Comparison of ENCODE assay signal across 1 cellular context in genomic region chr2:231387904-231388724, GRCh38.
TF ChIP-seq lines count a peak whose summit lies in the region.

No MANE protein-coding gene starts in this region.

TF ChIP-seq in HepG2, 621 proteins besides CTCF, POLR2A, EP300 and RAD21 (continued from another document and continues in another):
- TF ChIP-seq TIGD3 (CRISPR knock-in tag; IDR thresholded peaks at IDR 0.05; ENCODE audit: borderline replicate concordance) = no peak
- no peak for TF ChIP-seq DR1 (CRISPR knock-in tag; IDR thresholded peaks at IDR 0.05)
- no peak for TF ChIP-seq JUNB (CRISPR knock-in tag; IDR thresholded peaks at IDR 0.05; ENCODE audit: borderline replicate concordance)
- TF ChIP-seq PAX8 (CRISPR knock-in tag; IDR thresholded peaks at IDR 0.05; ENCODE audit: borderline replicate concordance) = no peak
- no peak for TF ChIP-seq ZNF275 (CRISPR knock-in tag; IDR thresholded peaks at IDR 0.05; ENCODE audit: borderline replicate concordance)
- no peak for TF ChIP-seq CENPX (CRISPR knock-in tag; IDR thresholded peaks at IDR 0.05)
- TF ChIP-seq HIC2 (CRISPR knock-in tag; IDR thresholded peaks at IDR 0.05; ENCODE audit: low read depth) = peak; percentile 91; the same call in 1 of the 2 replicates
- TF ChIP-seq ZNF414 (CRISPR knock-in tag; IDR thresholded peaks at IDR 0.05) = 0 out of 2 replicates have a peak, but pooled peaks have one; percentile 42
- TF ChIP-seq DNMT3B (CRISPR knock-in tag; conservative IDR thresholded peaks at IDR 0.05) = no peak
- TF ChIP-seq ZNF446 (CRISPR knock-in tag; IDR thresholded peaks at IDR 0.05) = no peak
- no peak for TF ChIP-seq MIER3 (CRISPR knock-in tag; IDR thresholded peaks at IDR 0.05; ENCODE audit: borderline replicate concordance)
- no peak for TF ChIP-seq SMAD3 (CRISPR knock-in tag; IDR thresholded peaks at IDR 0.05)
- no peak for TF ChIP-seq NONO (IDR thresholded peaks at IDR 0.05)
- TF ChIP-seq NONO (CRISPR knock-in tag; conservative IDR thresholded peaks at IDR 0.05) = no peak
- TF ChIP-seq AHDC1 (CRISPR knock-in tag; IDR thresholded peaks at IDR 0.05; ENCODE audit: borderline replicate concordance) = 0 out of 2 replicates have a peak, but pooled peaks have one; percentile 34
- TF ChIP-seq MATR3 (CRISPR knock-in tag; IDR thresholded peaks at IDR 0.05) = no peak
- TF ChIP-seq ZNF460 (CRISPR knock-in tag; IDR thresholded peaks at IDR 0.05; ENCODE audit: borderline replicate concordance) = no peak
- no peak for TF ChIP-seq U2AF1 (optimal IDR thresholded peaks at IDR 0.05; ENCODE audit: low read depth, low read length)
- TF ChIP-seq ZNF879 (CRISPR knock-in tag; IDR thresholded peaks at IDR 0.05) = no peak
- no peak; the same call in 1 of the 2 replicates for TF ChIP-seq CBX5 (CRISPR knock-in tag; IDR thresholded peaks at IDR 0.05; ENCODE audit: borderline replicate concordance)
- no peak for TF ChIP-seq POLR2AphosphoS5 (IDR thresholded peaks at IDR 0.05; ENCODE audit: low read depth, low read length)
- no peak for TF ChIP-seq NFKB2 (CRISPR knock-in tag; IDR thresholded peaks at IDR 0.05; ENCODE audit: borderline replicate concordance)
- no peak for TF ChIP-seq ZBTB10 (CRISPR knock-in tag; IDR thresholded peaks at IDR 0.05; ENCODE audit: borderline replicate concordance)
- no peak for TF ChIP-seq NFE2 (CRISPR knock-in tag; IDR thresholded peaks at IDR 0.05)
- TF ChIP-seq DRAP1 (CRISPR knock-in tag; IDR thresholded peaks at IDR 0.05) = no peak
- no peak for TF ChIP-seq TCF7 (IDR thresholded peaks at IDR 0.05; ENCODE audit: low read depth)
- TF ChIP-seq ATM (IDR thresholded peaks at IDR 0.05; ENCODE audit: borderline replicate concordance) = no peak
- TF ChIP-seq ZNF10 (CRISPR knock-in tag; IDR thresholded peaks at IDR 0.05; ENCODE audit: borderline replicate concordance, low read depth) = no peak
- TF ChIP-seq ZNF572 (CRISPR knock-in tag; IDR thresholded peaks at IDR 0.05) = no peak
- peak; percentile 64; the same call in 1 of the 2 replicates for TF ChIP-seq KDM2A (CRISPR knock-in tag; IDR thresholded peaks at IDR 0.05; ENCODE audit: borderline replicate concordance, low read depth)
- TF ChIP-seq ZNF205 (CRISPR knock-in tag; IDR thresholded peaks at IDR 0.05) = no peak
- TF ChIP-seq BRF2 (CRISPR knock-in tag; IDR thresholded peaks at IDR 0.05) = no peak
- no peak for TF ChIP-seq ELK4 (CRISPR knock-in tag; IDR thresholded peaks at IDR 0.05; ENCODE audit: borderline replicate concordance)
- TF ChIP-seq BHLHE40 (IDR thresholded peaks at IDR 0.05; ENCODE audit: low read length) = no peak
- TF ChIP-seq RFX1 (IDR thresholded peaks at IDR 0.05) = no peak
- TF ChIP-seq KDM1A (CRISPR knock-in tag; IDR thresholded peaks at IDR 0.05) = no peak
- no peak; the same call in 1 of the 2 replicates for TF ChIP-seq RBAK (CRISPR knock-in tag; IDR thresholded peaks at IDR 0.05)
- no peak for TF ChIP-seq ZNF292 (CRISPR knock-in tag; IDR thresholded peaks at IDR 0.05; ENCODE audit: borderline replicate concordance, low read depth)
- TF ChIP-seq ZNF251 (CRISPR knock-in tag; IDR thresholded peaks at IDR 0.05) = no peak
- TF ChIP-seq DNMT1 (CRISPR knock-in tag; IDR thresholded peaks at IDR 0.05) = no peak
- no peak for TF ChIP-seq ZNF530 (CRISPR knock-in tag; IDR thresholded peaks at IDR 0.05; ENCODE audit: low read depth)
- TF ChIP-seq ZNF160 (CRISPR knock-in tag; IDR thresholded peaks at IDR 0.05) = no peak
- TF ChIP-seq ZNF550 (CRISPR knock-in tag; IDR thresholded peaks at IDR 0.05; ENCODE audit: borderline replicate concordance) = no peak
- TF ChIP-seq ZNF589 (CRISPR knock-in tag; conservative IDR thresholded peaks at IDR 0.05) = no peak
- TF ChIP-seq YEATS2 (CRISPR knock-in tag; IDR thresholded peaks at IDR 0.05; ENCODE audit: borderline replicate concordance) = no peak; the same call in 1 of the 2 replicates
- TF ChIP-seq ZNF616 (CRISPR knock-in tag; IDR thresholded peaks at IDR 0.05; ENCODE audit: low read depth) = 0 out of 2 replicates have a peak, but pooled peaks have one; percentile 62
- no peak for TF ChIP-seq ATF2 (CRISPR knock-in tag; IDR thresholded peaks at IDR 0.05)
